ENCODE assay signal across 23 cellular contexts in genomic region chr12:130960787-130961186, GRCh38. TPM values are rescaled to one million over a fixed set of nuclear protein-coding genes. Genes with fewer than 3 reads are reported as not detected.
"Had no signal": no experiment of that assay in that cellular context is flagged by ENCODE, and none has a peak within 500 bp of the region (broad histone marks: within the 10 kb centered on the region; RNA-seq: fewer than 3 reads in every experiment).

No MANE protein-coding gene starts in this region.

- H3K9me3 ChIP-seq: mucosa of descending colon, ovary, psoas muscle, spleen, thyroid gland had no signal

- H3K4me3 Mint-ChIP-seq: effector memory CD8-positive, alpha-beta T cell; mesothelial cell of epicardium; naive thymus-derived CD8-positive, alpha-beta T cell; nephron progenitor cell; stimulated activated naive B cell treated with anti-CD40 and anti-IgM and Interleukin-4, amounts not matched to agents 10 μg/mL and 1 μg/mL and 100 μg/mL, for 72 hours; stimulated activated naive CD8-positive, alpha-beta T cell treated with anti-CD3 and anti-CD28 coated beads, Interleukin-15, amount 100 ng/mL, for 72 hours; type B pancreatic cell had no signal

- H3K27ac Mint-ChIP-seq: effector memory CD8-positive, alpha-beta T cell; mesothelial cell of epicardium; naive thymus-derived CD8-positive, alpha-beta T cell; nephron progenitor cell; stimulated activated naive B cell treated with anti-CD40 and anti-IgM and Interleukin-4, amounts not matched to agents 10 μg/mL and 1 μg/mL and 100 μg/mL, for 72 hours; stimulated activated naive CD8-positive, alpha-beta T cell treated with anti-CD3 and anti-CD28 coated beads, Interleukin-15, amount 100 ng/mL, for 72 hours; type B pancreatic cell had no signal

- H3K9me3 Mint-ChIP-seq: effector memory CD8-positive, alpha-beta T cell; naive thymus-derived CD8-positive, alpha-beta T cell; nephron progenitor cell; stimulated activated naive CD8-positive, alpha-beta T cell treated with anti-CD3 and anti-CD28 coated beads, Interleukin-15, amount 100 ng/mL, for 72 hours; type B pancreatic cell had no signal

- H3K36me3 ChIP-seq: cardiac muscle cell, ovary, spleen, thyroid gland had no signal

- ATAC-seq: effector memory CD8-positive, alpha-beta T cell; left colon; mucosa of descending colon; naive thymus-derived CD8-positive, alpha-beta T cell; psoas muscle; stimulated activated naive B cell treated with anti-CD40 and anti-IgM and Interleukin-4, amounts not matched to agents 10 μg/mL and 1 μg/mL and 100 μg/mL, for 72 hours; stimulated activated naive CD8-positive, alpha-beta T cell treated with anti-CD3 and anti-CD28 coated beads, Interleukin-15, amount 100 ng/mL, for 72 hours had no signal

- H3K27ac ChIP-seq: cardiac muscle cell, coronary artery, ovary, psoas muscle, spleen, thyroid gland had no signal

- H3K4me1 Mint-ChIP-seq: stimulated activated naive CD8-positive, alpha-beta T cell treated with anti-CD3 and anti-CD28 coated beads, Interleukin-15, amount 100 ng/mL, for 72 hours had no signal

- H3K4me3 ChIP-seq: cardiac muscle cell, coronary artery, mucosa of descending colon, ovary, psoas muscle, skin epidermis, spleen, thyroid gland had no signal

- H3K27me3 ChIP-seq: cardiac muscle cell, ovary, thyroid gland had no signal

- H3K36me3 Mint-ChIP-seq: mesothelial cell of epicardium; naive thymus-derived CD8-positive, alpha-beta T cell; stimulated activated naive B cell treated with anti-CD40 and anti-IgM and Interleukin-4, amounts not matched to agents 10 μg/mL and 1 μg/mL and 100 μg/mL, for 72 hours; type B pancreatic cell had no signal

- DNase-seq: dermis blood vessel endothelial cell; effector memory CD8-positive, alpha-beta T cell; erythroblast; hippocampal formation; left colon; mesenchymal stem cell; mucosa of descending colon; naive thymus-derived CD8-positive, alpha-beta T cell; nephron progenitor cell; nucleus accumbens; ovary; posterior cingulate gyrus; psoas muscle; spleen; stimulated activated naive B cell treated with anti-CD40 and anti-IgM and Interleukin-4, amounts not matched to agents 10 μg/mL and 1 μg/mL and 100 μg/mL, for 72 hours; stimulated activated naive CD8-positive, alpha-beta T cell treated with anti-CD3 and anti-CD28 coated beads, Interleukin-15, amount 100 ng/mL, for 72 hours; thyroid gland had no signal

RNA-seq across cellular contexts. Expression of gene ADGRD1, which starts 7.1 kb away (rescaled TPM):
- total RNA-seq: glomerular endothelial cell had no signal
